In genomic region chr3:13099707-13100106, GRCh38 we compare ENCODE assay signal across 28 cellular contexts.
"Had no signal": no experiment of that assay in that cellular context is flagged by ENCODE, and none has a peak within 500 bp of the region (broad histone marks: within the 10 kb centered on the region; RNA-seq: fewer than 3 reads in every experiment).

No MANE protein-coding gene starts in this region.

- H3K4me3 ChIP-seq: esophagus muscularis mucosa, gastrocnemius medialis, heart right ventricle had no signal

- H3K36me3 Mint-ChIP-seq: activated naive CD8-positive, alpha-beta T cell; WTC11 had no signal

- H3K27me3 Mint-ChIP-seq: activated CD8-positive, alpha-beta T cell treated with anti-CD3 and anti-CD28 coated beads for 36 hours; activated naive CD8-positive, alpha-beta T cell; activated T-helper 17 cell treated with anti-CD3 and anti-CD28 coated beads, Interleukin-2, amount 50 U/mL, for 72 hours had no signal

- H3K4me3 Mint-ChIP-seq: activated CD8-positive, alpha-beta T cell treated with anti-CD3 and anti-CD28 coated beads for 36 hours; activated naive CD8-positive, alpha-beta T cell; activated T-cell treated with anti-CD3 and anti-CD28 coated beads, Interleukin-2, amount 50 U/mL, for 4 hours; activated T-helper 17 cell treated with anti-CD3 and anti-CD28 coated beads, Interleukin-2, amount 50 U/mL, for 72 hours; effector memory CD8-positive, alpha-beta T cell; WTC11 had no signal

- H3K9me3 ChIP-seq: esophagus muscularis mucosa, gastrocnemius medialis, heart right ventricle had no signal

- H3K36me3 ChIP-seq: brain microvascular endothelial cell, esophagus muscularis mucosa, gastrocnemius medialis, heart right ventricle had no signal

- H3K27ac Mint-ChIP-seq: activated CD8-positive, alpha-beta T cell treated with anti-CD3 and anti-CD28 coated beads for 36 hours; activated naive CD8-positive, alpha-beta T cell; activated T-helper 17 cell treated with anti-CD3 and anti-CD28 coated beads, Interleukin-2, amount 50 U/mL, for 72 hours; effector memory CD8-positive, alpha-beta T cell; WTC11 had no signal

- H3K4me1 Mint-ChIP-seq: activated T-helper 17 cell treated with anti-CD3 and anti-CD28 coated beads, Interleukin-2, amount 50 U/mL, for 72 hours had no signal

- ATAC-seq: activated CD4-positive, CD25-positive, alpha-beta regulatory T cell treated with anti-CD3 and anti-CD28 coated beads, Interleukin-2, amount 50 U/mL, for 24 hours; activated CD8-positive, alpha-beta T cell treated with anti-CD3 and anti-CD28 coated beads for 36 hours; activated T-cell treated with anti-CD3 and anti-CD28 coated beads, Interleukin-2, amount 50 U/mL, for 4 hours; activated T-helper 17 cell treated with anti-CD3 and anti-CD28 coated beads, Interleukin-2, amount 50 U/mL, for 72 hours; effector memory CD8-positive, alpha-beta T cell; foreskin keratinocyte; gastrocnemius medialis; heart right ventricle; WTC11 had no signal

- H3K9me3 Mint-ChIP-seq: activated CD8-positive, alpha-beta T cell treated with anti-CD3 and anti-CD28 coated beads for 36 hours; activated T-cell treated with anti-CD3 and anti-CD28 coated beads, Interleukin-2, amount 50 U/mL, for 4 hours; activated T-helper 17 cell treated with anti-CD3 and anti-CD28 coated beads, Interleukin-2, amount 50 U/mL, for 72 hours; effector memory CD8-positive, alpha-beta T cell; WTC11 had no signal

- H3K27ac ChIP-seq: brain microvascular endothelial cell, esophagus muscularis mucosa, foreskin keratinocyte, gastrocnemius medialis, heart right ventricle, VCaP had no signal

- H3K27me3 ChIP-seq: esophagus muscularis mucosa, gastrocnemius medialis had no signal

- H3K4me1 ChIP-seq: esophagus muscularis mucosa, foreskin keratinocyte, gastrocnemius medialis had no signal

- DNase-seq: activated CD4-positive, alpha-beta T cell treated with anti-CD3 and anti-CD28 coated beads for 48 hours; activated CD4-positive, alpha-beta T cell treated with anti-CD3 and anti-CD28 coated beads, Interleukin-2, amount 50 U/mL, for 1 hour; activated CD4-positive, alpha-beta T cell treated with anti-CD3 and anti-CD28 coated beads, Interleukin-2, amount 50 U/mL, for 48 hours; activated CD8-positive, alpha-beta memory T cell treated with anti-CD3 and anti-CD28 coated beads for 24 hours; activated CD8-positive, alpha-beta T cell treated with anti-CD3 and anti-CD28 coated beads for 36 hours; activated effector memory CD4-positive, alpha-beta T cell treated with Interleukin-2 at 50 U/mL for 16 hours; activated gamma-delta T cell treated with Interleukin-2 at 50 U/mL for 16 hours; activated naive CD4-positive, alpha-beta T cell treated with anti-CD3 and anti-CD28 coated beads, Interleukin-2, amount 50 U/mL, for 16 hours; activated naive CD4-positive, alpha-beta T cell treated with Interleukin-2 at 50 U/mL for 16 hours; activated T-cell treated with anti-CD3 and anti-CD28 coated beads, Interleukin-2, amount 50 U/mL, for 4 hours; amniotic stem cell; anterior cingulate cortex; brain microvascular endothelial cell; cortex of kidney; dermis blood vessel endothelial cell; effector CD4-positive, alpha-beta T cell; effector memory CD8-positive, alpha-beta T cell; erythroblast; foreskin keratinocyte; gastrocnemius medialis; heart right ventricle; T-helper 2 cell had no signal
